Comparison of ENCODE assay signal across 31 cellular contexts in the genomic region with DNA sequence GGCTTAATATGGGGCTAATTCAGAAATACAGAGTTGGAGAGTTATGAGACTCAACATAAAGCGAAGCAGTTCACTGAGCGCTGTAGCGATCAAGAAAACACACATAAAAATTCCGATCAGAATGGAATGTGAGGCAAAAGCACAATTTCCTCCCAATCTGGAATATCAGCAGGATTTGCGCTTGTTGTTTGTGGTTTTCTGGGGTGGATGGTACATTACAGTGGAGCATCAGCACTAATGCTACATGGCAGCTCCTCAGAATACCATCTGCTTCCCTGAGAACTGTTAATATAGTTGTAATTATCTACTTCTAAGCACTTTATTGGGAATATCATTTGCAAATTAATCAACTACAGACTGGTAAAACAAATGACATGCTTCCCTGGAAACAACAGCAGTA.
"Had no signal": no experiment of that assay in that cellular context is flagged by ENCODE, and none has a peak within 500 bp of the region (broad histone marks: within the 10 kb centered on the region; RNA-seq: fewer than 3 reads in every experiment).

No MANE protein-coding gene starts in this region.

- H3K36me3 ChIP-seq: adrenal gland, brain microvascular endothelial cell, cardiac muscle cell had no signal

- H3K4me1 ChIP-seq: adrenal gland, body of pancreas had no signal

- H3K27me3 ChIP-seq: adrenal gland, brain microvascular endothelial cell, cardiac muscle cell had no signal

- ATAC-seq: activated CD8-positive, alpha-beta T cell treated with anti-CD3 and anti-CD28 coated beads for 36 hours; activated naive CD4-positive, alpha-beta T cell treated with anti-CD3 and anti-CD28 coated beads, Interleukin-2, amount 50 U/mL, for 72 hours; activated T-cell treated with anti-CD3 and anti-CD28 coated beads, Interleukin-2, amount 50 U/mL, for 4 hours; activated T-cell treated with anti-CD3 and anti-CD28 coated beads, Interleukin-2, amount 50 U/mL, for 72 hours; activated T-helper 17 cell treated with anti-CD3 and anti-CD28 coated beads, Interleukin-2, amount 50 U/mL, for 72 hours; body of pancreas had no signal

- H3K9me3 ChIP-seq: adrenal gland, body of pancreas had no signal

- DNase-seq: activated B cell treated with CpG ODN at 0.5 μM for 24 hours; activated CD4-positive, alpha-beta memory T cell treated with anti-CD3 and anti-CD28 coated beads for 36 hours; activated CD4-positive, alpha-beta T cell treated with anti-CD3 and anti-CD28 coated beads for 4 hours; activated CD4-positive, alpha-beta T cell treated with anti-CD3 and anti-CD28 coated beads, Interleukin-2, amount 10 ng/mL, durations not matched to agents 24 days and 14 days; activated CD4-positive, alpha-beta T cell treated with anti-CD3 and anti-CD28 coated beads, Interleukin-2, amount 50 U/mL, for 1 hour; activated CD4-positive, alpha-beta T cell treated with anti-CD3 and anti-CD28 coated beads, Interleukin-2, amount 50 U/mL, for 4 hours; activated CD4-positive, CD25-positive, alpha-beta regulatory T cell treated with anti-CD3 and anti-CD28 coated beads, Interleukin-2, amount 50 U/mL, for 72 hours; activated CD8-positive, alpha-beta memory T cell treated with anti-CD3 and anti-CD28 coated beads, Interleukin-2, amount 50 U/mL, for 4 hours; activated CD8-positive, alpha-beta T cell treated with anti-CD3 and anti-CD28 coated beads for 36 hours; activated effector memory CD4-positive, alpha-beta T cell treated with anti-CD3 and anti-CD28 coated beads, Interleukin-2, amount 50 U/mL, for 16 hours; activated gamma-delta T cell treated with Interleukin-2 at 50 U/mL for 16 hours; activated naive CD4-positive, alpha-beta T cell; activated naive CD4-positive, alpha-beta T cell treated with anti-CD3 and anti-CD28 coated beads for 36 hours; activated naive CD4-positive, alpha-beta T cell treated with anti-CD3 and anti-CD28 coated beads, Interleukin-2, amount 50 U/mL, for 16 hours; activated naive CD8-positive, alpha-beta T cell treated with anti-CD3 and anti-CD28 coated beads for 36 hours; activated T-cell treated with anti-CD3 and anti-CD28 coated beads for 4 hours; activated T-cell treated with anti-CD3 and anti-CD28 coated beads, Interleukin-2, amount 50 U/mL, for 1 hour; activated T-cell treated with anti-CD3 and anti-CD28 coated beads, Interleukin-2, amount 50 U/mL, for 4 hours; activated T-cell treated with anti-CD3 and anti-CD28 coated beads, Interleukin-2, amount 50 U/mL, for 72 hours; adrenal gland; amniotic stem cell; aorta; body of pancreas; brain microvascular endothelial cell; T-helper 1 cell; T-helper 2 cell; T-helper 9 cell had no signal

- H3K4me3 ChIP-seq: adrenal gland, body of pancreas, cardiac muscle cell had no signal

- H3K27ac ChIP-seq: adrenal gland, body of pancreas, brain microvascular endothelial cell, cardiac muscle cell, VCaP had no signal
